In genomic region chrX:13752646-13753045, GRCh38 we compare ENCODE assay signal across 12 cellular contexts. TPM values are rescaled to one million over a fixed set of nuclear protein-coding genes. Genes with fewer than 3 reads are reported as not detected.
DNase-seq lines count a peak whose midpoint lies in the region; ATAC-seq and TF ChIP-seq lines count a peak whose summit lies in the region.
"Had no signal": no experiment of that assay in that cellular context is flagged by ENCODE, and none has a peak within 500 bp of the region (broad histone marks: within the 10 kb centered on the region; RNA-seq: fewer than 3 reads in every experiment).

No MANE protein-coding gene starts in this region.

- H3K9me3 Mint-ChIP-seq in CD8-positive, alpha-beta T cell = no peaks in the 10 kb centered on the region
- no peaks in the 10 kb centered on the region for H3K9me3 Mint-ChIP-seq in activated CD8-positive, alpha-beta T cell treated with anti-CD3 and anti-CD28 coated beads, Interleukin-2, amount 10 ng/mL, durations not matched to agents 7 days and 5 days (ENCODE audit: insufficient read depth)

- DNase-seq in CD8-positive, alpha-beta T cell = no peak
- DNase-seq in activated CD8-positive, alpha-beta T cell treated with anti-CD3 and anti-CD28 coated beads, Interleukin-2, amount 10 ng/mL, durations not matched to agents 7 days and 5 days = no peak
- DNase-seq in left ventricle myocardium superior = no peak
- DNase-seq in ureter (ENCODE audit: low spot score) = no peak
- no peak for DNase-seq in osteoblast (ENCODE audit: insufficient read length, low spot score, missing footprints)
- no peak for DNase-seq in body of pancreas
- DNase-seq: Kasumi-1; lower lobe of right lung; stimulated activated CD4-positive, alpha-beta T cell treated with anti-CD3 and anti-CD28 coated beads, Interleukin-1b, Interleukin-23, amount 100 ng/mL, for 48 hours; uterus had no signal

- WGBS in body of pancreas, 2 donors = 33 to 41% methylated on average over 2 to 3 of the region's 3 CpGs

- H2AFZ ChIP-seq in osteoblast (ENCODE audit: low read length) = no peak overlapping the region

- no peak overlapping the region for H3K4me3 ChIP-seq in CD8-positive, alpha-beta T cell (ENCODE audit: low read depth, low read length)
- H3K4me3 ChIP-seq in osteoblast (ENCODE audit: insufficient read depth, low read length) (no peak overlapping the region), body of pancreas (no peak overlapping the region)
- H3K4me3 ChIP-seq: lower lobe of right lung, uterus had no signal

- H3K27me3 Mint-ChIP-seq in CD8-positive, alpha-beta T cell (ENCODE audit: low read depth) = no peaks in the 10 kb centered on the region
- H3K27me3 Mint-ChIP-seq in activated CD8-positive, alpha-beta T cell treated with anti-CD3 and anti-CD28 coated beads, Interleukin-2, amount 10 ng/mL, durations not matched to agents 7 days and 5 days (ENCODE audit: low read depth) = no peaks in the 10 kb centered on the region

- peaks cover 28% of the 10 kb centered on the region for H3K4me1 Mint-ChIP-seq in CD8-positive, alpha-beta T cell (ENCODE audit: low read depth)
- peaks cover 24% of the 10 kb centered on the region for H3K4me1 Mint-ChIP-seq in activated CD8-positive, alpha-beta T cell treated with anti-CD3 and anti-CD28 coated beads, Interleukin-2, amount 10 ng/mL, durations not matched to agents 7 days and 5 days (ENCODE audit: low read depth)

- no peak for ATAC-seq in CD8-positive, alpha-beta T cell
- ATAC-seq in GM19467 (IDR thresholded peaks at IDR 0.05; ENCODE audit: unreplicated experiment) (peak; percentile 66), HG03196 (IDR thresholded peaks at IDR 0.05; ENCODE audit: unreplicated experiment) (peak; percentile 61), left ventricle myocardium superior (no peak), body of pancreas (no peak)
- no peak for ATAC-seq in activated CD8-positive, alpha-beta T cell treated with anti-CD3 and anti-CD28 coated beads, Interleukin-2, amount 10 ng/mL, durations not matched to agents 7 days and 5 days
- ATAC-seq: lower lobe of right lung had no signal

- H3K4me1 ChIP-seq in CD8-positive, alpha-beta T cell (ENCODE audit: insufficient read depth, low read length) = peaks cover 10% of the 10 kb centered on the region
- H3K4me1 ChIP-seq in osteoblast (ENCODE audit: insufficient read depth, low read length) (peaks cover 2% of the 10 kb centered on the region), body of pancreas (no peaks in the 10 kb centered on the region)
- H3K4me1 ChIP-seq: lower lobe of right lung, uterus had no signal

- no peaks in the 10 kb centered on the region for H3K79me2 ChIP-seq in osteoblast (ENCODE audit: insufficient read depth, low read length)

- peaks cover 30% of the 10 kb centered on the region for H3K36me3 ChIP-seq in CD8-positive, alpha-beta T cell (ENCODE audit: insufficient read depth, low read length)
- H3K36me3 ChIP-seq in osteoblast (ENCODE audit: insufficient read depth, low read length) (peaks cover 18% of the 10 kb centered on the region), body of pancreas (replicated peaks in 1 of 2; ENCODE audit: insufficient read depth in 1 of 2, low read depth in 2 of 2) (no peaks in the 10 kb centered on the region)

- no peak overlapping the region for H3K4me2 ChIP-seq in osteoblast (ENCODE audit: insufficient read depth, low read length)

- CTCF ChIA-PET in CD8-positive, alpha-beta T cell (lab: Charles Lee) = interaction anchor here (4.9 kb wide), 1 partner anchor 279 kb away, joined by 18 read pairs; no protein-coding TSS in a partner anchor
- CTCF ChIA-PET in activated CD8-positive, alpha-beta T cell treated with anti-CD3 and anti-CD28 coated beads, Interleukin-2, amount 10 ng/mL, durations not matched to agents 7 days and 5 days (lab: Charles Lee) = interaction anchor here (1.5 to 5.0 kb wide), 2 partner anchors 246 to 279 kb away, joined by 6 to 25 read pairs; no protein-coding TSS in a partner anchor

- no peak for TF ChIP-seq POLR2A in body of pancreas (IDR thresholded peaks at IDR 0.05)

- TF ChIP-seq CTCF in CD8-positive, alpha-beta T cell (IDR thresholded peaks at IDR 0.05) = no peak
- TF ChIP-seq CTCF in osteoblast (IDR thresholded peaks at IDR 0.05; ENCODE audit: extremely low read depth, low read depth, low read length) = no peak
- TF ChIP-seq CTCF in body of pancreas (IDR thresholded peaks at IDR 0.05) = no peak

- H3K36me3 Mint-ChIP-seq in CD8-positive, alpha-beta T cell = peaks cover 63% of the 10 kb centered on the region
- H3K36me3 Mint-ChIP-seq in activated CD8-positive, alpha-beta T cell treated with anti-CD3 and anti-CD28 coated beads, Interleukin-2, amount 10 ng/mL, durations not matched to agents 7 days and 5 days (ENCODE audit: low read depth) = peaks cover 43% of the 10 kb centered on the region

- peak overlapping the region; percentile 47 for H3K27ac Mint-ChIP-seq in CD8-positive, alpha-beta T cell
- H3K27ac Mint-ChIP-seq in activated CD8-positive, alpha-beta T cell treated with anti-CD3 and anti-CD28 coated beads, Interleukin-2, amount 10 ng/mL, durations not matched to agents 7 days and 5 days = peak overlapping the region; percentile 72

- H4K20me1 ChIP-seq in osteoblast (ENCODE audit: insufficient read depth, low read length) = no peaks in the 10 kb centered on the region

- POLR2A ChIA-PET in CD8-positive, alpha-beta T cell (lab: Charles Lee) = interaction anchor here (1.0 kb wide), 2 partner anchors 18 to 64 kb away, joined by 3 to 4 read pairs; partner anchors contain the start of genes OFD1, RAB9A and TRAPPC2
- POLR2A ChIA-PET in activated CD8-positive, alpha-beta T cell treated with anti-CD3 and anti-CD28 coated beads, Interleukin-2, amount 10 ng/mL, durations not matched to agents 7 days and 5 days (lab: Charles Lee) = interaction anchor here (0.8 kb wide), 1 partner anchor 17 kb away, joined by 3 read pairs; no protein-coding TSS in a partner anchor

- H3K27me3 ChIP-seq in CD8-positive, alpha-beta T cell (ENCODE audit: insufficient read depth, low read length) = no peaks in the 10 kb centered on the region
- H3K27me3 ChIP-seq in osteoblast (ENCODE audit: insufficient read depth, low read length) = no peaks in the 10 kb centered on the region
- H3K27me3 ChIP-seq in body of pancreas = no peaks in the 10 kb centered on the region
- H3K27me3 ChIP-seq: uterus had no signal

- no peak overlapping the region for H3K27ac ChIP-seq in CD8-positive, alpha-beta T cell (ENCODE audit: low read depth, low read length)
- H3K27ac ChIP-seq in osteoblast (ENCODE audit: low read depth, low read length) (no peak overlapping the region), body of pancreas (peak overlapping the region in 1 of 4 donors; percentile 26)
- H3K27ac ChIP-seq: lower lobe of right lung, uterus had no signal

- no peak overlapping the region for H3K4me3 Mint-ChIP-seq in CD8-positive, alpha-beta T cell
- H3K4me3 Mint-ChIP-seq in activated CD8-positive, alpha-beta T cell treated with anti-CD3 and anti-CD28 coated beads, Interleukin-2, amount 10 ng/mL, durations not matched to agents 7 days and 5 days = no peak overlapping the region

- intact Hi-C loops in CD8-positive, alpha-beta T cell (cut with DNase I, micrococcal nuclease) = no loop called here
- intact Hi-C loops in left ventricle myocardium superior (cut with micrococcal nuclease) = no loop called here
- intact Hi-C loops in body of pancreas (cut with DNase I) = no loop called here

- no peaks in the 10 kb centered on the region for H3K9me3 ChIP-seq in CD8-positive, alpha-beta T cell (ENCODE audit: low read length)
- H3K9me3 ChIP-seq in osteoblast (ENCODE audit: low read depth, low read length) (no peaks in the 10 kb centered on the region), body of pancreas (no peaks in the 10 kb centered on the region)
- H3K9me3 ChIP-seq: lower lobe of right lung, uterus had no signal

RNA-seq across cellular contexts. Expression of gene OFD1, which starts 18.1 kb away (rescaled TPM):
- 10 to 100 TPM; 49.2 to 56.7 TPM for total RNA-seq in CD8-positive, alpha-beta T cell
- total RNA-seq in activated CD8-positive, alpha-beta T cell treated with anti-CD3 and anti-CD28 coated beads, Interleukin-2, amount 10 ng/mL, durations not matched to agents 7 days and 5 days = 10 to 100 TPM; 29.6 to 30.4 TPM
- total RNA-seq in left ventricle myocardium superior (7.9 TPM), ureter (40.7 TPM), osteoblast (15.9 and 19.2 TPM in 2 replicates), body of pancreas (10 to 100 TPM; 27.5 to 36.6 TPM)

RNA-seq across cellular contexts. Expression of gene TRAPPC2, which starts 18.2 kb away (rescaled TPM):
- total RNA-seq in CD8-positive, alpha-beta T cell = 10 to 100 TPM; 20.5 to 24.6 TPM
- 10 to 100 TPM; 21.6 to 23.2 TPM for total RNA-seq in activated CD8-positive, alpha-beta T cell treated with anti-CD3 and anti-CD28 coated beads, Interleukin-2, amount 10 ng/mL, durations not matched to agents 7 days and 5 days
- 6.3 TPM for total RNA-seq in left ventricle myocardium superior
- total RNA-seq in ureter = 17.4 TPM
- total RNA-seq in osteoblast = 11.8 and 23.5 TPM in 2 replicates
- 10 to 100 TPM; 14.5 to 28.5 TPM for total RNA-seq in body of pancreas

Comparison
In these comparisons a context has a peak if more than half of its experiments do, and no peak if none do; other contexts are left out.
1. ATAC-seq: peak in GM19467 (single experiment) and HG03196 (single experiment); none in CD8-positive, alpha-beta T cell (single experiment), activated CD8-positive, alpha-beta T cell treated with anti-CD3 and anti-CD28 coated beads, Interleukin-2, amount 10 ng/mL, durations not matched to agents 7 days and 5 days (single experiment), left ventricle myocardium superior (single experiment) and body of pancreas (single experiment).